Comparison of ENCODE assay signal across 25 cellular contexts in the genomic region with DNA sequence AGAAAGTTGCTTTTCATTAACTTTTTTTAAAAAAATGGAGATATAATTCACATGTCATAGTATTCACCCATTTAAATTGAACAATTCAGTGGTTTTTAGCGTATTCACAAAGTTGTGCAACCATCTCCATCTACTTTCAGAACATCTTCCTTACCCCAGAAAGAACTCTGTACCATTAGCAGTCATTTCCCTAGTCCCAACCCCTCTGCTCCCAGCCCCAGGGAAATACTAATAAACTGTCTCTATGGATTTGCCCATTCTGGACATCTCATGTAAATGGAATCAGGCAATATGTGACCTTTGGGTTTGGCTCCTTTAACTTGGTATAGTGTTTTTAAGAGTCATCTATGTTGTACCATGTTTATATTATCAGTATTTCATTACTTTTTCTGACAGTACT. TPM values are rescaled to one million over a fixed set of nuclear protein-coding genes. Genes with fewer than 3 reads are reported as not detected.
"Had no signal": no experiment of that assay in that cellular context is flagged by ENCODE, and none has a peak within 500 bp of the region (broad histone marks: within the 10 kb centered on the region; RNA-seq: fewer than 3 reads in every experiment).

No MANE protein-coding gene starts in this region.

- H3K36me3 ChIP-seq: MG63, SJSA1 had no signal

- H3K27me3 ChIP-seq: MG63, SJSA1 had no signal

- H3K4me3 ChIP-seq: MG63, SJSA1, SK-N-MC had no signal

- H3K9me3 ChIP-seq: MG63, SJSA1 had no signal

- DNase-seq: Karpas-422, KG1, MG63, NCI-H1092, NCI-H1105 treated with DMSO at 0.1 percent for 48 hours, NCI-H1417 treated with DMSO at 0.1 percent for 48 hours, NCI-H146, NCI-H1694 treated with DMSO at 0.1 percent for 48 hours, NCI-H1930, NCI-H2081, NCI-H2107, NCI-H2227 treated with DMSO at 0.1 percent for 48 hours, NCI-H446, NCI-H510A, NCI-H524 treated with DMSO at 0.1 percent for 48 hours, NCI-H69, NCI-H774, Right ventricle myocardium superior, RPMI8226, SIG-M5, SW 1271, T-cell had no signal

- H3K27ac ChIP-seq: HL-60, SJSA1, SK-N-MC had no signal

RNA-seq across cellular contexts. Expression of a gene that starts 55.8 kb away (rescaled TPM):
- total RNA-seq: SJSA1 had no signal
